ENCODE assay signal across 17 cellular contexts in genomic region chr15:72489943-72490554, GRCh38.
"Had no signal": no experiment of that assay in that cellular context is flagged by ENCODE, and none has a peak within 500 bp of the region (broad histone marks: within the 10 kb centered on the region; RNA-seq: fewer than 3 reads in every experiment).

No MANE protein-coding gene starts in this region.

- H3K9me3 Mint-ChIP-seq: activated naive CD4-positive, alpha-beta T cell treated with anti-CD3 and anti-CD28 coated beads, Interleukin-2, amount 10 ng/mL, durations not matched to agents 7 days and 5 days; effector memory CD8-positive, alpha-beta T cell; natural killer cell treated with Interleukin-12 subunit alpha and Interleukin-12 subunit beta and Interleukin-15 and Interleukin-18, amount 100 ng/mL, for 72 hours had no signal

- H3K27ac Mint-ChIP-seq: activated CD4-positive, alpha-beta T cell treated with anti-CD3 and anti-CD28 coated beads for 36 hours; activated CD8-positive, alpha-beta T cell treated with anti-CD3 and anti-CD28 coated beads, Interleukin-2, amount 10 ng/mL, durations not matched to agents 7 days and 5 days; activated naive CD4-positive, alpha-beta T cell treated with anti-CD3 and anti-CD28 coated beads, Interleukin-2, amount 10 ng/mL, durations not matched to agents 7 days and 5 days; natural killer cell treated with Interleukin-12 subunit alpha and Interleukin-12 subunit beta and Interleukin-15 and Interleukin-18, amount 100 ng/mL, for 72 hours had no signal

- H3K27me3 Mint-ChIP-seq: activated CD4-positive, alpha-beta T cell treated with anti-CD3 and anti-CD28 coated beads for 36 hours; activated naive CD4-positive, alpha-beta T cell treated with anti-CD3 and anti-CD28 coated beads, Interleukin-2, amount 10 ng/mL, durations not matched to agents 7 days and 5 days; effector memory CD8-positive, alpha-beta T cell; natural killer cell treated with Interleukin-12 subunit alpha and Interleukin-12 subunit beta and Interleukin-15 and Interleukin-18, amount 100 ng/mL, for 72 hours had no signal

- H3K9ac ChIP-seq: parathyroid adenoma had no signal

- H2AFZ ChIP-seq: parathyroid adenoma had no signal

- H3K36me3 Mint-ChIP-seq: natural killer cell treated with Interleukin-12 subunit alpha and Interleukin-12 subunit beta and Interleukin-15 and Interleukin-18, amount 100 ng/mL, for 72 hours had no signal

- H3K4me3 ChIP-seq: tibial artery, uterus had no signal

- H3K27ac ChIP-seq: neutrophil, parathyroid adenoma, tibial artery, uterus had no signal

- ATAC-seq: activated CD4-positive, alpha-beta T cell treated with anti-CD3 and anti-CD28 coated beads for 36 hours; activated CD8-positive, alpha-beta T cell treated with anti-CD3 and anti-CD28 coated beads, Interleukin-2, amount 10 ng/mL, durations not matched to agents 7 days and 5 days; effector memory CD8-positive, alpha-beta T cell; natural killer cell treated with Interleukin-12 subunit alpha and Interleukin-12 subunit beta and Interleukin-15 and Interleukin-18, amount 100 ng/mL, for 72 hours; stimulated activated naive CD8-positive, alpha-beta T cell treated with anti-CD3 and anti-CD28 coated beads, Interleukin-15, Interleukin-2, amounts not matched to agents 100 U/mL and 50 U/mL, for 24 hours had no signal

- H3K36me3 ChIP-seq: neutrophil, tibial artery, uterus had no signal

- H3K4me3 Mint-ChIP-seq: activated CD4-positive, alpha-beta T cell treated with anti-CD3 and anti-CD28 coated beads for 36 hours; activated CD8-positive, alpha-beta T cell treated with anti-CD3 and anti-CD28 coated beads, Interleukin-2, amount 10 ng/mL, durations not matched to agents 7 days and 5 days; activated naive CD4-positive, alpha-beta T cell treated with anti-CD3 and anti-CD28 coated beads, Interleukin-2, amount 10 ng/mL, durations not matched to agents 7 days and 5 days; natural killer cell treated with Interleukin-12 subunit alpha and Interleukin-12 subunit beta and Interleukin-15 and Interleukin-18, amount 100 ng/mL, for 72 hours had no signal

- H3K4me1 ChIP-seq: uterus had no signal

- DNase-seq: activated CD4-positive, alpha-beta T cell treated with anti-CD3 and anti-CD28 coated beads for 36 hours; activated CD8-positive, alpha-beta T cell treated with anti-CD3 and anti-CD28 coated beads, Interleukin-2, amount 10 ng/mL, durations not matched to agents 7 days and 5 days; activated effector memory CD4-positive, alpha-beta T cell treated with Interleukin-2 at 50 U/mL for 16 hours; activated naive CD4-positive, alpha-beta T cell treated with anti-CD3 and anti-CD28 coated beads, Interleukin-2, amount 10 ng/mL, durations not matched to agents 7 days and 5 days; activated T-cell treated with anti-CD3 and anti-CD28 coated beads, Interleukin-2, amount 50 U/mL, for 48 hours; effector memory CD8-positive, alpha-beta T cell; mesenchymal stem cell; stimulated activated CD4-positive, alpha-beta T cell treated with anti-CD3 and anti-CD28 coated beads, Interleukin-12 subunit alpha, Interleukin-12 subunit beta, amount 100 ng/mL, for 4 hours; stimulated activated CD4-positive, alpha-beta T cell treated with anti-CD3 and anti-CD28 coated beads, Interleukin-1b, Interleukin-23, amount 100 ng/mL, for 48 hours; stimulated activated naive CD8-positive, alpha-beta T cell treated with anti-CD3 and anti-CD28 coated beads, Interleukin-15, Interleukin-2, amounts not matched to agents 100 U/mL and 50 U/mL, for 24 hours; substantia nigra; T-helper 2 cell; tibial artery; uterus had no signal

- H3K27me3 ChIP-seq: neutrophil, tibial artery, uterus had no signal

- H3K9me3 ChIP-seq: neutrophil, tibial artery, uterus had no signal
